ENCODE assay signal across 8 cellular contexts in the genomic region with DNA sequence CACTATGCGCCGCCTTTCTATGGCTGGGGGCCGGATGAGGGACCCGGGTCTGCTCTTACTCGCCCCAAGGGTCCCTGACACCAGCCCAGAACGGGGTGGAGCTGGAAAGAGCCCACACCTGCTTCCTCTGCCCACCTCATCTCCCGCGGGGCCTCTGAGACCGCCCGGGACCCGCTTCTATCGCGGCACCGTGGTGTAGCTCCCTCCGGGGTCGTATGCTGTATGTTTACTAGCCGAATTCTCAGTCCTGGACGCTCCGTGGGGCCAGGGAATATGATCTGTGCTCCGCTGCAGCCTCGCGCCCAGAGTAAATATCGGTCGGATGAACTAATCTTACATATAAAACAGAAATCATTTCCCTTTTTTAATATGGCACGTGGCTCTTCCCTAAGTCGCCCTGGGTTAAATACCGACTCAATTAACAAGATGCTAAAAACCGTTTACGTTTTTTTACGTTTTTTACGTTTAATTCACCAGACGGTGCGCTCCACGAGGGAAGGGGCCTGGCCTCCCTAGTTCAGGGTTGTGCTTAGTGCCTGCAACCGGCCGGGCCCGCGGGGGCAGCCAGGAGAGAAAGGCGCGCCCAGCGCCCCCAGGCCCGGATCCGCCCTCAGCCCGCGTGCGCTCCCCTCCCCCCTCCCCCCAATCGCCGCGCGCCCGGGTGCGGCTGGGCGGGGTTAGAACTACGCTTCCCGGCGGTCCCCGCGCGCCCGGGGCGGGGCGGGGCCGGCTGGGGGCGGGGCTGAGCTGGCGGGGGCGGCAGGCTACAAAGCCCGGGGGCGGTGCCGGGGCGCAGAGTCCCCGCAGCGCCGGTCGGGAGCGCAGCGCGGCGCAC. TPM values are rescaled to one million over a fixed set of nuclear protein-coding genes. Genes with fewer than 3 reads are reported as not detected.
DNase-seq lines count a peak whose midpoint lies in the region; ATAC-seq, FAIRE-seq and TF ChIP-seq lines count a peak whose summit lies in the region.

Gene RBM38 (plus strand): TSS at position 793 of the 835 bp plus-strand sequence. CDS start 186 bp downstream, outside the sequence.

- no peak for TF ChIP-seq EP300 in A549 (IDR thresholded peaks at IDR 0.05)

- peak within 1 kb of the TSS; percentile 86 for H3K4me3 ChIP-seq in A549
- peak within 1 kb of the TSS; percentile 80 for H3K4me3 ChIP-seq in endodermal cell (ENCODE audit: low read length)
- H3K4me3 ChIP-seq in mesodermal cell (ENCODE audit: extremely low read depth, insufficient read depth, low read length, poor library complexity, severe bottlenecking): peak within 1 kb of the TSS; percentile 55

- peaks cover 16% of the 10 kb centered on the region for H3K4me1 Mint-ChIP-seq in endodermal cell

- peak within 1 kb of the TSS; percentile 66 for H3K27ac Mint-ChIP-seq in endodermal cell

- H3K27ac ChIP-seq in A549 (peak within 1 kb of the TSS; percentile 80 to 96), endodermal cell (ENCODE audit: low read depth, low read length) (no peak within 1 kb of the TSS), mesodermal cell (ENCODE audit: low read depth, low read length, severe bottlenecking) (peak within 1 kb of the TSS; percentile 10)

- no peak for FAIRE-seq in A549 (lab: Jason Lieb, UNC)

- WGBS in A549 (ENCODE audit: missing lambda C conversion rate): 59% methylated on average over 42 of the region's 78 CpGs
- 15 to 28% methylated on average over 39 to 75 of the region's 78 CpGs for WGBS in endodermal cell (ENCODE audit: insufficient coverage in 1 of 2, insufficient read length in 1 of 2), 2 experiments
- 17 to 19% methylated on average over 54 to 57 of the region's 78 CpGs for WGBS in mesodermal cell (ENCODE audit: insufficient coverage in 2 of 2), 2 experiments

- no peak for TF ChIP-seq RAD21 in A549 (conservative IDR thresholded peaks at IDR 0.05 in 1 of 2, IDR thresholded peaks at IDR 0.05 in 1 of 2)

- H3K4me1 ChIP-seq in A549: peaks cover 9% of the 10 kb centered on the region
- peaks cover 7% of the 10 kb centered on the region for H3K4me1 ChIP-seq in endodermal cell (ENCODE audit: control insufficient read depth, insufficient read depth, low read length)
- H3K4me1 ChIP-seq in mesodermal cell (ENCODE audit: control insufficient read depth, insufficient read depth, low read length, poor library complexity, severe bottlenecking): peaks cover 34% of the 10 kb centered on the region

- peak; percentile 70 to 85 for ATAC-seq in A549
- peak; percentile 60 for ATAC-seq in GM18498 (IDR thresholded peaks at IDR 0.05; ENCODE audit: unreplicated experiment)
- ATAC-seq in HG03045 (IDR thresholded peaks at IDR 0.05; ENCODE audit: unreplicated experiment): peak; percentile 50

- peaks cover 22% of the 10 kb centered on the region for H3K36me3 Mint-ChIP-seq in endodermal cell (ENCODE audit: low read depth)

- CTCF ChIA-PET in A549 (lab: Yijun Ruan, JAX): interaction anchor here (0.9 to 2.4 kb wide), 5 partner anchors 9 to 105 kb away, joined by 3 to 16 read pairs (median 9); no protein-coding TSS in a partner anchor

- H3K9me3 ChIP-seq in A549 (no peaks in the 10 kb centered on the region), endodermal cell (ENCODE audit: control insufficient read depth, low read length) (no peaks in the 10 kb centered on the region), mesodermal cell (ENCODE audit: control insufficient read depth, low read length) (no peaks in the 10 kb centered on the region)

- H3K9me3 Mint-ChIP-seq in endodermal cell: no peaks in the 10 kb centered on the region

- H3K27me3 Mint-ChIP-seq in endodermal cell (ENCODE audit: insufficient read depth): peaks cover 14% of the 10 kb centered on the region

- peak within 1 kb of the TSS; percentile 78 for H3K4me2 ChIP-seq in A549

- DNase-seq in A549 (ENCODE audit: low read depth in 1 of 2, low spot score in 1 of 2) (peak; percentile 66 to 67), NCI-H774 (lab: John Stamatoyannopoulos, UW) (peak; percentile 77), endodermal cell (peak; percentile 92)
- peak; percentile 51 to 56 for DNase-seq in activated CD8-positive, alpha-beta memory T cell treated with anti-CD3 and anti-CD28 coated beads for 4 hours (ENCODE audit: low read depth in 2 of 2)
- DNase-seq in stimulated activated CD8-positive, alpha-beta memory T cell treated with anti-CD3 and anti-CD28 coated beads, Interleukin-15, amount 100 ng/mL, for 4 hours (ENCODE audit: low read depth in 2 of 2): peak; percentile 50 to 60

- TF ChIP-seq POLR2A in A549 (IDR thresholded peaks at IDR 0.05; ENCODE audit: low read length): no peak; the same call in 1 of the 2 replicates

- POLR2A ChIA-PET in A549 (lab: Yijun Ruan, JAX): interaction anchor here (0.8 to 1.4 kb wide), 2 partner anchors 13 to 83 kb away, joined by 3 to 4 read pairs; no protein-coding TSS in a partner anchor

- H3K36me3 ChIP-seq in endodermal cell (ENCODE audit: control insufficient read depth, insufficient read depth, low read length) (peaks cover 4% of the 10 kb centered on the region), mesodermal cell (ENCODE audit: control insufficient read depth, insufficient read depth, low read length) (peaks cover 32% of the 10 kb centered on the region)

- H3K27me3 ChIP-seq in endodermal cell (ENCODE audit: control insufficient read depth, insufficient read depth, low read length, poor library complexity, severe bottlenecking): peaks cover 16% of the 10 kb centered on the region

- TF ChIP-seq CTCF in A549 (IDR thresholded peaks at IDR 0.05) (no peak), endodermal cell (conservative IDR thresholded peaks at IDR 0.05) (no peak)

- peak within 1 kb of the TSS; percentile 34 for H3K9ac ChIP-seq in endodermal cell (ENCODE audit: extremely low read depth, low read length, poor library complexity, severe bottlenecking)

- H3K4me3 Mint-ChIP-seq in endodermal cell: peak within 1 kb of the TSS; percentile 75

TF ChIP-seq in A549, 52 proteins besides CTCF, POLR2A, EP300 and RAD21:
- TF ChIP-seq, protein P1, sequence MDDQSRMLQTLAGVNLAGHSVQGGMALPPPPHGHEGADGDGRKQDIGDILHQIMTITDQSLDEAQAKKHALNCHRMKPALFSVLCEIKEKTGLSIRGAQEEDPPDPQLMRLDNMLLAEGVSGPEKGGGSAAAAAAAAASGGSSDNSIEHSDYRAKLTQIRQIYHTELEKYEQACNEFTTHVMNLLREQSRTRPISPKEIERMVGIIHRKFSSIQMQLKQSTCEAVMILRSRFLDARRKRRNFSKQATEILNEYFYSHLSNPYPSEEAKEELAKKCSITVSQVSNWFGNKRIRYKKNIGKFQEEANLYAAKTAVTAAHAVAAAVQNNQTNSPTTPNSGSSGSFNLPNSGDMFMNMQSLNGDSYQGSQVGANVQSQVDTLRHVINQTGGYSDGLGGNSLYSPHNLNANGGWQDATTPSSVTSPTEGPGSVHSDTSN (IDR thresholded peaks at IDR 0.05): no peak
- TF ChIP-seq JUN (IDR thresholded peaks at IDR 0.05) (peak in 1 of 2 experiments; percentile 36; a peak in 1 of 5 replicates), E2F6 (IDR thresholded peaks at IDR 0.05; ENCODE audit: borderline replicate concordance, low read depth) (peak; percentile 19; the same call in 1 of the 2 replicates), CEBPB (IDR thresholded peaks at IDR 0.05) (no peak), PHF8 (IDR thresholded peaks at IDR 0.05; ENCODE audit: borderline replicate concordance, low read depth) (peak; percentile 70; the same call in 1 of the 2 replicates), MYC (IDR thresholded peaks at IDR 0.05; ENCODE audit: borderline replicate concordance, low read length) (peak; percentile 75; the same call in 1 of the 2 replicates)
- TF ChIP-seq, protein P2, sequence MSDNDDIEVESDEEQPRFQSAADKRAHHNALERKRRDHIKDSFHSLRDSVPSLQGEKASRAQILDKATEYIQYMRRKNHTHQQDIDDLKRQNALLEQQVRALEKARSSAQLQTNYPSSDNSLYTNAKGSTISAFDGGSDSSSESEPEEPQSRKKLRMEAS (IDR thresholded peaks at IDR 0.05): peak; percentile 77

RNA-seq across cellular contexts. Expression of gene RBM38, which starts in this region (rescaled TPM):
- polyA plus RNA-seq in A549 (2011; rRNA removed) (6.6 and 7.6 TPM in 2 replicates), A549 (2017; fragmentation: RNase III; extraction: RNeasy Plus Mini Kit Qiagen cat#74134 plus additional on column Dnase treatment) (13.0 to 15.7 TPM (median 14.2 TPM) in 3 replicates)
- 21.0 and 30.4 TPM in 2 replicates for polyA plus RNA-seq in A549 (2012; cell fraction: cytosol; rRNA removed)
- polyA plus RNA-seq in A549 (2012; cell fraction: nucleus; rRNA removed): 23.6 and 33.0 TPM in 2 replicates
- 3.9 and 4.5 TPM in 2 replicates for polyA minus RNA-seq in A549 (2011; rRNA and poly(A)+ RNA removed)
- 10 to 100 TPM; 29.0 to 30.2 TPM for total RNA-seq in endodermal cell
- polyA plus RNA-seq in endodermal cell (2013, experiment 1 of 2): 58.7 TPM
- 59.5 TPM for polyA plus RNA-seq in endodermal cell (2013, experiment 2 of 2)
- polyA plus RNA-seq in mesodermal cell (2013, experiment 1 of 2): 41.9 TPM
- polyA plus RNA-seq in mesodermal cell (2013, experiment 2 of 2): 32.7 TPM
